In the genomic region with DNA sequence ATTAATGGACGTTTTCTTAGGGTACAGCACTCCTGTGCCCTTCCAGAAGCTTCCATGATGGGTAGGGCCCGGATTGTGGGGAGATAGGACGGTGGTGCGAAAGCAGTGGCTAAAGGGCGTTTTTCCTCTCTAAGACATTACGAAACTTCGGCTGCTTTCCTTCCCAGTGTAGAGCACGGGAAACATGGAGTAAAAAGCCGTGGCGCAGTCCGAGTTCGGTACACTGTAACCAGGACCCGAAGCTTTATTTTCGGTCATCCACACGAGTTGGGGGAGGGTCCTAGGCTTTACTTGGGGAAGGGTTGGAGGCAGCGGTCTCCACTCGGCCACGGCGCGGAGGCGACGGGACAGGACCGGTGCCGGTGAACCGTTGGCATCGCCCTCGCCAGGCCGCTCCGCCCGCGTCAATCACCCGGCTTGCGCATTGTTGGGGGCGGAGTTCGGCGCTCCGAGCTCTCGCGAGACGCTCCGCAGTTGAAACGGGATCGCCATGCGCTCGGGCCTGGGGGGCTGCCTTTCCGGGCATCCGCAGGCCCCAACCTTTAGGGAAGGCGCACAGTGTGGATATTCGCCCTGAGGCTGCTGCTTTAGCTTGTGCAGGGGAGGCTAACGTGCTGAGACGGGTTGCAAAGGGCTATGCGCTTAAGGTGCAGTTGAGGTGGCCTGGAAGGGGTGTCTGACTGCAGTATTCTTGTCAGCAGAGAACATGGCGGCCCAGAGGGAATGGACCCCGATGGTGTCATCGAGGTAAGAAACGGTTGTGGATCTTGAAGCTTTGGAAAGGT, we compare ENCODE assay signal across 8 cellular contexts. TPM values are rescaled to one million over a fixed set of nuclear protein-coding genes. Genes with fewer than 3 reads are reported as not detected.
DNase-seq lines count a peak whose midpoint lies in the region; ATAC-seq, FAIRE-seq and TF ChIP-seq lines count a peak whose summit lies in the region.

No MANE protein-coding gene starts in this region.

- H3K27ac ChIP-seq in VCaP, result peak overlapping the region; percentile 98
- peak overlapping the region; percentile 96 to 99 for H3K27ac ChIP-seq in breast epithelium
- peak overlapping the region; percentile 100 for H3K27ac ChIP-seq in skeletal muscle tissue (ENCODE audit: low read depth, low read length)

- FAIRE-seq in D721Med (lab: Jason Lieb, UNC), result no peak

- ATAC-seq in GM18502 (IDR thresholded peaks at IDR 0.05; ENCODE audit: poor library complexity, unreplicated experiment), result peak; percentile 68
- ATAC-seq in HG02763 (IDR thresholded peaks at IDR 0.05; ENCODE audit: unreplicated experiment), result peak; percentile 60

- no peak for TF ChIP-seq POLR2A in breast epithelium (IDR thresholded peaks at IDR 0.05)

- H3K9me3 ChIP-seq in breast epithelium (no peaks in the 10 kb centered on the region), skeletal muscle tissue (ENCODE audit: control insufficient read depth in 3 of 3, low read length in 3 of 3) (no peaks in the 10 kb centered on the region)

- H3K27me3 ChIP-seq in breast epithelium (no peaks in the 10 kb centered on the region), skeletal muscle tissue (ENCODE audit: control insufficient read depth in 3 of 3, insufficient read depth in 3 of 3, low read length in 3 of 3) (no peaks in the 10 kb centered on the region)

- H3K4me1 ChIP-seq in breast epithelium (peaks cover 7 to 12% of the 10 kb centered on the region in 2 donors), skeletal muscle tissue (ENCODE audit: control insufficient read depth in 3 of 3, insufficient read depth in 3 of 3, low read length in 3 of 3) (peaks cover 31 to 42% (median 32%) of the 10 kb centered on the region in 3 donors)

- peaks cover 15% of the 10 kb centered on the region for H3K36me3 ChIP-seq in breast epithelium
- peaks cover 42 to 50% (median 49%) of the 10 kb centered on the region in 3 donors for H3K36me3 ChIP-seq in skeletal muscle tissue (ENCODE audit: control insufficient read depth in 3 of 3, insufficient read depth in 3 of 3, low read length in 3 of 3)

- TF ChIP-seq CTCF in VCaP (conservative IDR thresholded peaks at IDR 0.05) (no peak), breast epithelium (IDR thresholded peaks at IDR 0.05) (no peak), D721Med (IDR thresholded peaks at IDR 0.05; ENCODE audit: insufficient read depth, missing control alignments) (no peak)

- peak; percentile 84 for DNase-seq in NCI-H146 (lab: John Stamatoyannopoulos, UW)
- peak; percentile 68 to 87 for DNase-seq in breast epithelium (ENCODE audit: low spot score in 2 of 2)
- DNase-seq in iPS-NIHi11 (ENCODE audit: low spot score), result peak; percentile 81
- DNase-seq in D721Med (ENCODE audit: insufficient read length, low spot score), result no peak

- H3K4me3 ChIP-seq in breast epithelium (peak overlapping the region; percentile 82 to 99 (median 94)), skeletal muscle tissue (ENCODE audit: low read length in 3 of 3) (peak overlapping the region; percentile 91 to 100 (median 100))

- intact Hi-C loops in breast epithelium (cut with DNase I; ENCODE audit: low total_unique reads), result no loop called here

- H3K9ac ChIP-seq in skeletal muscle tissue (ENCODE audit: low read depth in 1 of 3, low read length in 3 of 3), result peak overlapping the region; percentile 98 to 100 (median 99)

RNA-seq across cellular contexts. Expression of a gene that starts 0.5 kb away (rescaled TPM):
- total RNA-seq in breast epithelium, result 100 to 1,000 TPM; 264 to 592 (median 493) TPM
- 795 TPM for total RNA-seq in skeletal muscle tissue

RNA-seq across cellular contexts. Expression of a gene that starts 22.4 kb away (rescaled TPM):
- total RNA-seq in breast epithelium (10 to 100 TPM in 2 of 3 donors, 1 to 10 TPM in 1; 8.5 to 14.5 (median 10.8) TPM), skeletal muscle tissue (23.5 TPM)

RNA-seq across cellular contexts. Expression of a gene that starts 58.6 kb away (rescaled TPM):
- total RNA-seq in breast epithelium (1,000 to 10,000 TPM in 1 of 3 donors, 100 to 1,000 TPM in 2; 137 to 2,151 (median 208) TPM), skeletal muscle tissue (16.7 TPM)
